23 cellular contexts compared by ENCODE assay signal in the genomic region with DNA sequence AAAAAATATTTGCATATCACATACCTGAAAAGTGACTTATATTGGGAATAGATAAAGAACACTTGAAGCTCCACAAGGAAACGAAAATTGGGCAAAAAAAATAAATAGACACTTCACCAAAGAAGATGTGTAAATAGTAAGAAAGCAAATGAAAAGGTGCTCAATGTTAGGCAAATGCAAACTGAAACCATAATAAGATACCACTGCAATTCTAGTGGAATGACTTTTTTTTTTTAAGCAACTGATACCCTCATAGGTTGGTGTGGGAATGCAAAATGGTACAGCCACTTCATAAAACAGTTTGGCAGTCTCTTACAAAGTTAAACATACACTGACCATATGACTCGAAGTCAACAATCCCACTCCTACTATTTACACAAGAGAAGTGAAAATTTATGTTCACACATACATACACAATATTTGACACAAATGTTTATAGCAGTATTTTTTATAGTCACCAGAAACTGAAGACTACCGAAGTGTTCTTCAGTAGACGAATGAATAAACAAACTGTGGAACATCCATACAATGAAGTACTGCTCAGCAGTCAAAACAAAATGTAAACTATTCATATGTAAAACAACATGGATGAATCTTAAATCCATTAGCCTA.
"Had no signal": no experiment of that assay in that cellular context is flagged by ENCODE, and none has a peak within 500 bp of the region (broad histone marks: within the 10 kb centered on the region; RNA-seq: fewer than 3 reads in every experiment).

No MANE protein-coding gene starts in this region.

- ATAC-seq: activated CD8-positive, alpha-beta T cell treated with anti-CD3 and anti-CD28 coated beads for 36 hours; activated T-cell treated with anti-CD3 and anti-CD28 coated beads, Interleukin-2, amount 50 U/mL, for 72 hours; activated T-helper 17 cell treated with anti-CD3 and anti-CD28 coated beads, Interleukin-2, amount 50 U/mL, for 72 hours; body of pancreas; PC-3 had no signal

- DNase-seq: activated CD4-positive, alpha-beta T cell treated with anti-CD3 and anti-CD28 coated beads, Interleukin-2, amount 10 ng/mL, durations not matched to agents 24 days and 14 days; activated CD4-positive, alpha-beta T cell treated with anti-CD3 and anti-CD28 coated beads, Interleukin-2, amount 50 U/mL, for 4 hours; activated CD8-positive, alpha-beta T cell treated with anti-CD3 and anti-CD28 coated beads for 36 hours; activated effector memory CD4-positive, alpha-beta T cell treated with anti-CD3 and anti-CD28 coated beads, Interleukin-2, amount 50 U/mL, for 16 hours; activated naive CD4-positive, alpha-beta T cell; activated naive CD8-positive, alpha-beta T cell treated with anti-CD3 and anti-CD28 coated beads, Interleukin-2, amount 10 ng/mL, durations not matched to agents 7 days and 5 days; activated T-cell treated with anti-CD3 and anti-CD28 coated beads, Interleukin-2, amount 50 U/mL, for 1 hour; activated T-cell treated with anti-CD3 and anti-CD28 coated beads, Interleukin-2, amount 50 U/mL, for 72 hours; body of pancreas; NCI-H1048; NCI-H1105 treated with DMSO at 0.1 percent for 48 hours; NCI-H1436 treated with DMSO at 0.1 percent for 48 hours; NCI-H1694 treated with DMSO at 0.1 percent for 48 hours; NCI-H2081; NCI-H2171; NCI-H226; NCI-H524 treated with DMSO at 0.1 percent for 48 hours; PC-3; Peyer's patch; RPMI8226; SHP77 treated with DMSO at 0.1 percent for 48 hours; SK-N-SH had no signal
